In genomic region chr7:121395961-121396757, GRCh38 we compare ENCODE assay signal across 1 cellular context.
TF ChIP-seq lines count a peak whose summit lies in the region.

TSS of gene FAM3C (minus strand) at chr7:121396308. CDS start at chr7:121382969, 13,339 bp downstream.

TF ChIP-seq in HepG2, 621 proteins besides CTCF, POLR2A, EP300 and RAD21 (continued from another document and continues in another):
- TF ChIP-seq GMEB1 (CRISPR knock-in tag; IDR thresholded peaks at IDR 0.05; ENCODE audit: borderline replicate concordance) (peak; percentile 76), HNF4G (IDR thresholded peaks at IDR 0.05; ENCODE audit: borderline replicate concordance, low read depth, low read length) (no peak; the same call in 1 of the 2 replicates), HNF4G (CRISPR knock-in tag; IDR thresholded peaks at IDR 0.05; ENCODE audit: borderline replicate concordance, low read depth) (peak; percentile 44; the same call in 1 of the 2 replicates), ZNF292 (CRISPR knock-in tag; IDR thresholded peaks at IDR 0.05; ENCODE audit: borderline replicate concordance, low read depth) (no peak), ZNF234 (CRISPR knock-in tag; conservative IDR thresholded peaks at IDR 0.05) (no peak), GABPA (IDR thresholded peaks at IDR 0.05; ENCODE audit: low read depth, low read length) (no peak), GABPA (CRISPR knock-in tag; IDR thresholded peaks at IDR 0.05; ENCODE audit: low read depth) (no peak), ZC3H13 (CRISPR knock-in tag; IDR thresholded peaks at IDR 0.05) (peak; percentile 85; the same call in 1 of the 2 replicates), AKAP8 (CRISPR knock-in tag; IDR thresholded peaks at IDR 0.05) (0 out of 2 replicates have a peak, but pooled peaks have one; percentile 30), ZNF709 (CRISPR knock-in tag; IDR thresholded peaks at IDR 0.05) (peak; percentile 92; the same call in 1 of the 2 replicates), PITX1 (CRISPR knock-in tag; IDR thresholded peaks at IDR 0.05) (0 out of 2 replicates have a peak, but pooled peaks have one; percentile 40), ZBTB37 (CRISPR knock-in tag; IDR thresholded peaks at IDR 0.05) (no peak), SP4 (CRISPR knock-in tag; IDR thresholded peaks at IDR 0.05) (peak; percentile 96), SMARCE1 (IDR thresholded peaks at IDR 0.05; ENCODE audit: borderline replicate concordance) (no peak), NFYC (CRISPR knock-in tag; IDR thresholded peaks at IDR 0.05) (peak; percentile 70), ZNF773 (CRISPR knock-in tag; IDR thresholded peaks at IDR 0.05; ENCODE audit: borderline replicate concordance) (no peak), RXRB (CRISPR knock-in tag; IDR thresholded peaks at IDR 0.05; ENCODE audit: borderline replicate concordance) (peak; percentile 50), NPAS2 (CRISPR knock-in tag; IDR thresholded peaks at IDR 0.05; ENCODE audit: borderline replicate concordance) (no peak), TFE3 (CRISPR knock-in tag; IDR thresholded peaks at IDR 0.05) (no peak; the same call in none of the 2 replicates), MTA3 (CRISPR knock-in tag; IDR thresholded peaks at IDR 0.05) (no peak), RORA (CRISPR knock-in tag; IDR thresholded peaks at IDR 0.05) (no peak), HNF4A (CRISPR knock-in tag; IDR thresholded peaks at IDR 0.05) (no peak), ZFP37 (CRISPR knock-in tag; IDR thresholded peaks at IDR 0.05; ENCODE audit: borderline replicate concordance) (no peak), ZNF407 (CRISPR knock-in tag; IDR thresholded peaks at IDR 0.05; ENCODE audit: not compliant biosample characterization) (peak; percentile 66), ZNF207 (IDR thresholded peaks at IDR 0.05; ENCODE audit: borderline replicate concordance) (no peak), ELF4 (CRISPR knock-in tag; IDR thresholded peaks at IDR 0.05; ENCODE audit: borderline replicate concordance) (no peak), SMAD1 (CRISPR knock-in tag; IDR thresholded peaks at IDR 0.05; ENCODE audit: borderline replicate concordance, low read depth) (peak; percentile 76; the same call in 1 of the 2 replicates), MTERF4 (CRISPR knock-in tag; IDR thresholded peaks at IDR 0.05) (peak; percentile 89), PREB (CRISPR knock-in tag; IDR thresholded peaks at IDR 0.05) (no peak), ZNF761 (CRISPR knock-in tag; conservative IDR thresholded peaks at IDR 0.05) (0 out of 2 replicates have a peak, but pooled peaks have one; percentile 28), HOXD1 (CRISPR knock-in tag; IDR thresholded peaks at IDR 0.05) (0 out of 2 replicates have a peak, but pooled peaks have one; percentile 18)
- TF ChIP-seq, protein P1, sequence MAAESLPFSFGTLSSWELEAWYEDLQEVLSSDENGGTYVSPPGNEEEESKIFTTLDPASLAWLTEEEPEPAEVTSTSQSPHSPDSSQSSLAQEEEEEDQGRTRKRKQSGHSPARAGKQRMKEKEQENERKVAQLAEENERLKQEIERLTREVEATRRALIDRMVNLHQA (CRISPR knock-in tag; IDR thresholded peaks at IDR 0.05): no peak
- TF ChIP-seq, protein P2, sequence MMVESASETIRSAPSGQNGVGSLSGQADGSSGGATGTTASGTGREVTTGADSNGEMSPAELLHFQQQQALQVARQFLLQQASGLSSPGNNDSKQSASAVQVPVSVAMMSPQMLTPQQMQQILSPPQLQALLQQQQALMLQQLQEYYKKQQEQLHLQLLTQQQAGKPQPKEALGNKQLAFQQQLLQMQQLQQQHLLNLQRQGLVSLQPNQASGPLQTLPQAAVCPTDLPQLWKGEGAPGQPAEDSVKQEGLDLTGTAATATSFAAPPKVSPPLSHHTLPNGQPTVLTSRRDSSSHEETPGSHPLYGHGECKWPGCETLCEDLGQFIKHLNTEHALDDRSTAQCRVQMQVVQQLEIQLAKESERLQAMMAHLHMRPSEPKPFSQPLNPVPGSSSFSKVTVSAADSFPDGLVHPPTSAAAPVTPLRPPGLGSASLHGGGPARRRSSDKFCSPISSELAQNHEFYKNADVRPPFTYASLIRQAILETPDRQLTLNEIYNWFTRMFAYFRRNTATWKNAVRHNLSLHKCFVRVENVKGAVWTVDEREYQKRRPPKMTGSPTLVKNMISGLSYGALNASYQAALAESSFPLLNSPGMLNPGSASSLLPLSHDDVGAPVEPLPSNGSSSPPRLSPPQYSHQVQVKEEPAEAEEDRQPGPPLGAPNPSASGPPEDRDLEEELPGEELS (CRISPR knock-in tag; IDR thresholded peaks at IDR 0.05): no peak
- TF ChIP-seq, protein P3, sequence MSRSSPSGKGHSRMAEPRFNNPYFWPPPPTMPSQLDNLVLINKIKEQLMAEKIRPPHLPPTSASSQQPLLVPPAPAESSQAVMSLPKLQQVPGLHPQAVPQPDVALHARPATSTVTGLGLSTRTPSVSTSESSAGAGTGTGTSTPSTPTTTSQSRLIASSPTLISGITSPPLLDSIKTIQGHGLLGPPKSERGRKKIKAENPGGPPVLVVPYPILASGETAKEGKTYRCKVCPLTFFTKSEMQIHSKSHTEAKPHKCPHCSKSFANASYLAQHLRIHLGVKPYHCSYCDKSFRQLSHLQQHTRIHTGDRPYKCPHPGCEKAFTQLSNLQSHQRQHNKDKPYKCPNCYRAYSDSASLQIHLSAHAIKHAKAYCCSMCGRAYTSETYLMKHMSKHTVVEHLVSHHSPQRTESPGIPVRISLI (CRISPR knock-in tag; IDR thresholded peaks at IDR 0.05; ENCODE audit: borderline replicate concordance): no peak
- TF ChIP-seq, protein P4, sequence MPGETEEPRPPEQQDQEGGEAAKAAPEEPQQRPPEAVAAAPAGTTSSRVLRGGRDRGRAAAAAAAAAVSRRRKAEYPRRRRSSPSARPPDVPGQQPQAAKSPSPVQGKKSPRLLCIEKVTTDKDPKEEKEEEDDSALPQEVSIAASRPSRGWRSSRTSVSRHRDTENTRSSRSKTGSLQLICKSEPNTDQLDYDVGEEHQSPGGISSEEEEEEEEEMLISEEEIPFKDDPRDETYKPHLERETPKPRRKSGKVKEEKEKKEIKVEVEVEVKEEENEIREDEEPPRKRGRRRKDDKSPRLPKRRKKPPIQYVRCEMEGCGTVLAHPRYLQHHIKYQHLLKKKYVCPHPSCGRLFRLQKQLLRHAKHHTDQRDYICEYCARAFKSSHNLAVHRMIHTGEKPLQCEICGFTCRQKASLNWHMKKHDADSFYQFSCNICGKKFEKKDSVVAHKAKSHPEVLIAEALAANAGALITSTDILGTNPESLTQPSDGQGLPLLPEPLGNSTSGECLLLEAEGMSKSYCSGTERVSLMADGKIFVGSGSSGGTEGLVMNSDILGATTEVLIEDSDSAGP (CRISPR knock-in tag; IDR thresholded peaks at IDR 0.05; ENCODE audit: borderline replicate concordance): peak; percentile 91; the same call in 1 of the 2 replicates
